In the genomic region with DNA sequence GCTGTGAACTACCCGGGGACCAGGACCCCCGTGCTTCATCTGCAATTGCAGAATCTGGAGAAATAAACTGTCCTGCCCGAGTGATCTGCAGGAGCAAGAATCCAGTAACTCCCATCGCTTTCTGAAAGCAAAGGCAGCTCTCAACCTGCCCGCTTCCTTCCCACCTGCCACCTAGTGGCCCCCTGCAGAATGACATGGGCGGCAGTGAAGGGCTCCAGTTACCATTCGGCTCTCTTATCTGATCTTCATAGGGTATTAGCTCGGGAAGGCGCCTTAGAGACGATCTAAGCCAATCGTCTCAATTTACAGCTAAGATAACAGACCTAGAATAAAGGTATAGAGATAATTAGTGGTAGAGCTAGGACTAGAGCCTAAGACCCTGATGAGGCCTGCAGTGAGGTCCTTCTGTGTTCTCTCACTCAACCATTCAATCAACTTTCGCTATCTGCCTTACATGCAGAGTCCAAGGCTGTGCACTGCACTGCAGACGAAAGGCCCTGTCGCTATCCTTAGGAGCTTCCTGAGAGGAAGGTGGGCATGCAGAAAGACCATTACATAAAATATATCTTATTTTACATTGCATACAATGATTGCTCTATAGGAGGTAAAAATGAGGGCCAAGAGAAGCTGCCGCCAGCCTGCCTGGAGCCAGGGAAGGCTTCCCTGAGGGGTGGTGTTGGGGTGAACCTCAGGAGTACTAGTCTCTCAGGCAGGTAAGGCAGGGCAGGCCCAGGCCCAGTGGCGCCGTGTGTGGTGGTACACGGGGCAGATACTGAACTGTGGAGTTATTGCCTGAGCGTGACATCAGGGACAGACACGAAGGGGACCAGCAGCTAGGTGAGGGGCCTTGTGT, we compare ENCODE assay signal across 8 cellular contexts. TPM values are rescaled to one million over a fixed set of nuclear protein-coding genes. Genes with fewer than 3 reads are reported as not detected.
DNase-seq lines count a peak whose midpoint lies in the region; ATAC-seq lines count a peak whose summit lies in the region.

No MANE protein-coding gene starts in this region.

- H3K27me3 Mint-ChIP-seq in memory B cell, result peaks cover 18% of the 10 kb centered on the region

- peak; percentile 89 for ATAC-seq in GM18511 (IDR thresholded peaks at IDR 0.05; ENCODE audit: unreplicated experiment)
- peak; percentile 56 for ATAC-seq in HG03565 (IDR thresholded peaks at IDR 0.05; ENCODE audit: unreplicated experiment)
- ATAC-seq in memory B cell (ENCODE audit: low read depth), result peak; percentile 96

- no peak overlapping the region for H3K27ac Mint-ChIP-seq in memory B cell

- peaks cover 3% of the 10 kb centered on the region for H3K36me3 Mint-ChIP-seq in memory B cell

- H3K9me3 Mint-ChIP-seq in memory B cell, result no peaks in the 10 kb centered on the region

- peaks cover 4% of the 10 kb centered on the region for H3K4me1 Mint-ChIP-seq in memory B cell

- DNase-seq in A172 (ENCODE audit: low spot score), result peak; percentile 86
- DNase-seq in NCI-H82 (lab: John Stamatoyannopoulos, UW), result peak; percentile 96
- peak; percentile 83 to 87 for DNase-seq in activated CD4-positive, alpha-beta T cell treated with anti-CD3 and anti-CD28 coated beads, Interleukin-2, amount 50 U/mL, for 48 hours
- DNase-seq in ecto neural progenitor cell (ENCODE audit: low spot score), result peak; percentile 87
- DNase-seq in memory B cell (ENCODE audit: low spot score in 2 of 2), result peak; percentile 76
- DNase-seq in stimulated activated CD8-positive, alpha-beta memory T cell treated with anti-CD3 and anti-CD28 coated beads, Interleukin-15, amount 100 ng/mL, for 1 hour (ENCODE audit: low read depth), result peak; percentile 68

- H3K4me3 Mint-ChIP-seq in memory B cell, result peak overlapping the region; percentile 2

RNA-seq across cellular contexts. Expression of gene PSMG4, which starts 7.1 kb away (rescaled TPM):
- 23.4 and 38.4 TPM in 2 replicates for total RNA-seq in A172 (2014; rRNA removed; shearing (Covaris generic))

RNA-seq across cellular contexts. Expression of gene TUBB2B, which starts 24.2 kb away (rescaled TPM):
- total RNA-seq in A172 (2014; rRNA removed; shearing (Covaris generic)), result 13.0 and 17.1 TPM in 2 replicates

Comparison
In these comparisons a context has a peak if more than half of its experiments do, and no peak if none do; other contexts are left out.
1. Peak in every context shown above with its lines: DNase-seq and ATAC-seq.